Comparison of ENCODE assay signal across 1 cellular context in genomic region chr2:166057363-166058169, GRCh38.
TF ChIP-seq lines count a peak whose summit lies in the region.

No MANE protein-coding gene starts in this region.

TF ChIP-seq in HepG2, 621 proteins besides CTCF, POLR2A, EP300 and RAD21 (continued from another document):
- TF ChIP-seq ARID3A (IDR thresholded peaks at IDR 0.05; ENCODE audit: low read depth, low read length) (0 out of 2 replicates have a peak, but pooled peaks have one; percentile 45), ZNF776 (CRISPR knock-in tag; IDR thresholded peaks at IDR 0.05) (no peak), ZC3H4 (CRISPR knock-in tag; IDR thresholded peaks at IDR 0.05; ENCODE audit: borderline replicate concordance) (no peak), ZFY (CRISPR knock-in tag; IDR thresholded peaks at IDR 0.05) (no peak), SMARCC2 (IDR thresholded peaks at IDR 0.05) (no peak), ZNF350 (CRISPR knock-in tag; IDR thresholded peaks at IDR 0.05; ENCODE audit: borderline replicate concordance, low read depth) (no peak), ZNF747 (CRISPR knock-in tag; IDR thresholded peaks at IDR 0.05; ENCODE audit: borderline replicate concordance) (no peak), TAF1 (CRISPR knock-in tag; IDR thresholded peaks at IDR 0.05) (no peak), STAG1 (CRISPR knock-in tag; IDR thresholded peaks at IDR 0.05) (peak; percentile 80), ZNF761 (CRISPR knock-in tag; conservative IDR thresholded peaks at IDR 0.05) (no peak), SAP130 (CRISPR knock-in tag; IDR thresholded peaks at IDR 0.05; ENCODE audit: low read depth) (no peak)
